In genomic region chr9:117013596-117013995, GRCh38 we compare ENCODE assay signal across 20 cellular contexts.
"Had no signal": no experiment of that assay in that cellular context is flagged by ENCODE, and none has a peak within 500 bp of the region (broad histone marks: within the 10 kb centered on the region; RNA-seq: fewer than 3 reads in every experiment).

No MANE protein-coding gene starts in this region.

- H3K27ac ChIP-seq: HL-60, KMS-11, RWPE1 had no signal

- DNase-seq: Kasumi-1, MM.1S, NCI-H1092 treated with DMSO at 0.1 percent for 48 hours, NCI-H1436 treated with DMSO at 0.1 percent for 48 hours, NCI-H1694, NCI-H187 treated with DMSO at 0.1 percent for 48 hours, NCI-H2029 treated with DMSO at 0.1 percent for 48 hours, NCI-H2171, NCI-H226, NCI-H446, NCI-H510A treated with DMSO at 0.1 percent for 48 hours, NCI-H526, SHP77, SW 1271, T-cell had no signal

- H3K4me3 ChIP-seq: K562 had no signal

- H3K9ac ChIP-seq: KMS-11 had no signal

- ATAC-seq: K562, Panc1, T-cell had no signal

- H3K4me2 ChIP-seq: KMS-11 had no signal
